ENCODE assay signal across 18 cellular contexts in the genomic region with DNA sequence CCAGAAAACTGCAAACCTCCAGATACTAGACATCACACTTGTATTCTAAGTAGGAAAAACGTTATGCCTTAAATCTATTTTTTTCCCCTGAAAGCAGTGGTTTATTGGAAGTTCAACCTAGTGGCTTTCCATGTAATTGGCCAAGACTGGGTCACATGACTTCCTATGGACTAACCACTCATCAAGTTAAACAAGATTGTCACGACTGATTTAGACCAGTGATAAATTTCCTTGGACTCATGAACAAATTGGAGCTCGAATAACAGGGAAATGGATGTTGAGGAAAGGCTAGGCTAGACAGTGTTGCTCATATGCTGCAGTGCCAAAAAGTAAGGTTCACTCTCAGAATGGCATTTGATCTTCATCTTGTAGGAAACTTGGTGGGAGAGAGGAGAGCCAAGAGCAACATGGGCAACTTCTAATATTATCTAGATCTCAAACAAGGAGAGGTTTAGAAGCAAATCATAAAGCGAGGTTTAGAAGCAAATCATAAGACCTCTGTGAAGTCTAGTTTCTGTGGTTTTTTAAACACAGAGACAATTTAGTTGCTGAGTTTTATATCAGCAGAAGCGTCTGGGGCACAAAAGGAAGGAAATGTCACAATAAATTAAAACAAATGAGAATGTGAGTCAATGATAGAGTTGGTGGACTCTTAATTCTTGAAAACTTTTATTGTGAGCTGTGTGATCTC.
"Had no signal": no experiment of that assay in that cellular context is flagged by ENCODE, and none has a peak within 500 bp of the region (broad histone marks: within the 10 kb centered on the region; RNA-seq: fewer than 3 reads in every experiment).

No MANE protein-coding gene starts in this region.

- ATAC-seq: effector memory CD8-positive, alpha-beta T cell; left lobe of liver; stimulated activated naive B cell treated with anti-CD40 and anti-IgM and Interleukin-4, amounts not matched to agents 10 μg/mL and 1 μg/mL and 100 μg/mL, for 72 hours; upper lobe of right lung had no signal

- H3K36me3 ChIP-seq: esophagus squamous epithelium, upper lobe of right lung had no signal

- H3K9me3 ChIP-seq: esophagus squamous epithelium, upper lobe of right lung had no signal

- H3K27me3 ChIP-seq: esophagus squamous epithelium, upper lobe of right lung had no signal

- H3K4me3 ChIP-seq: esophagus squamous epithelium, lung, upper lobe of right lung had no signal

- H3K27ac ChIP-seq: esophagus squamous epithelium, upper lobe of right lung, VCaP had no signal

- DNase-seq: activated CD4-positive, CD25-positive, alpha-beta regulatory T cell treated with anti-CD3 and anti-CD28 coated beads, Interleukin-2, amount 50 U/mL, for 72 hours; activated CD8-positive, alpha-beta memory T cell treated with anti-CD3 and anti-CD28 coated beads for 24 hours; activated CD8-positive, alpha-beta memory T cell treated with anti-CD3 and anti-CD28 coated beads, Interleukin-2, amount 50 U/mL, for 48 hours; activated gamma-delta T cell; effector memory CD8-positive, alpha-beta T cell; esophagus squamous epithelium; foreskin fibroblast; glutamatergic neuron; hypothalamus; islet precursor cell; posterior cingulate gyrus; retina; stimulated activated naive B cell treated with anti-CD40 and anti-IgM and Interleukin-4, amounts not matched to agents 10 μg/mL and 1 μg/mL and 100 μg/mL, for 72 hours; T1000; upper lobe of right lung had no signal

- H3K4me1 ChIP-seq: esophagus squamous epithelium, upper lobe of right lung had no signal
